ENCODE assay signal across 27 cellular contexts in the genomic region with DNA sequence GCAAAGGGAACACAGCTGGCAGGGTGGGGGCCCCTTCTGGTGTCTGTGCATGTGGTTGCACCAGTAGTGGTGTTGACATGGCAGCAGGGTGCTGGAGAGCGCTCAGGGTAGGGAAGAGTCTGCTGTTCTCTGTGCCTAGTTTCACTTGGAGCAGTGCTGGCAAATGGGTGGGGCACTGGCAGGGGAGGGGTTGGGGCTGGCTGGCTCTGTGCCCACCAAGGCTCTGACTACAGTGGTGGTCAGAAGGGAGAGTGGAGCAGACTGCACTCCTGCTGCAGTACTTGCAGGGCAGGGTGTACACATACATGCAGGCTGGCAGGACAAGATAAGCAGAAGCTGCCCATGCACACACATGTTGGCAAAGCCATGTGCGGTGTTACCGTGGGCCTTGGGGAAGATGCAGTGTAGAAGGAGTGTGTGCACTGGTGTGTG. TPM values are rescaled to one million over a fixed set of nuclear protein-coding genes. Genes with fewer than 3 reads are reported as not detected.
DNase-seq lines count a peak whose midpoint lies in the region; ATAC-seq and TF ChIP-seq lines count a peak whose summit lies in the region.
"Had no signal": no experiment of that assay in that cellular context is flagged by ENCODE, and none has a peak within 500 bp of the region (broad histone marks: within the 10 kb centered on the region; RNA-seq: fewer than 3 reads in every experiment).

No MANE protein-coding gene starts in this region.

- H2BK5ac ChIP-seq in IMR-90 (ENCODE audit: low read depth, low read length, poor library complexity, severe bottlenecking): no peak overlapping the region

- H2AFZ ChIP-seq in IMR-90 (replicated peaks; ENCODE audit: low read length, poor library complexity) (no peak overlapping the region), smooth muscle cell (ENCODE audit: low read depth) (no peak overlapping the region)

- no peak for TF ChIP-seq RAD21 in IMR-90 (IDR thresholded peaks at IDR 0.05; ENCODE audit: low read length)

- H4K5ac ChIP-seq in IMR-90 (ENCODE audit: low read depth, low read length): no peak overlapping the region

- H3K36me3 ChIP-seq in IMR-90 (ENCODE audit: control insufficient read depth, insufficient read depth, low read length) (no peaks in the 10 kb centered on the region), smooth muscle cell (ENCODE audit: low read depth) (no peaks in the 10 kb centered on the region)
- H3K36me3 ChIP-seq: prostate gland had no signal

- H2AK9ac ChIP-seq in IMR-90 (replicated peaks; ENCODE audit: low read depth, low read length, poor library complexity): no peak overlapping the region

- H2BK20ac ChIP-seq in IMR-90 (ENCODE audit: low read depth, low read length): no peak overlapping the region

- ATAC-seq in IMR-90 (ENCODE audit: low read depth) (0 out of 2 replicates have a peak, but pooled peaks have one; percentile 37), T-helper 17 cell (peak; percentile 28), left lobe of liver (peak; percentile 26)
- ATAC-seq: activated T-cell treated with anti-CD3 and anti-CD28 coated beads, Interleukin-2, amount 50 U/mL, for 4 hours; body of pancreas had no signal

- no peak overlapping the region for H2BK15ac ChIP-seq in IMR-90 (ENCODE audit: low read depth, low read length)

- H3K79me1 ChIP-seq in IMR-90 (ENCODE audit: low read depth in 1 of 2, low read length in 2 of 2): no peaks in the 10 kb centered on the region

- no peak overlapping the region for H2BK120ac ChIP-seq in IMR-90 (ENCODE audit: low read depth, low read length)

- TF ChIP-seq CTCF in IMR-90 (conservative IDR thresholded peaks at IDR 0.05; ENCODE audit: low read depth, low read length) (no peak), smooth muscle cell (IDR thresholded peaks at IDR 0.05; ENCODE audit: borderline replicate concordance, insufficient read depth, poor library complexity, severe bottlenecking) (no peak)

- H3K9me3 ChIP-seq in IMR-90 (ENCODE audit: control insufficient read depth, insufficient read depth, low read length) (peaks cover 3% of the 10 kb centered on the region; the same call in 1 of the 2 replicates), T-helper 17 cell (ENCODE audit: control insufficient read depth, low read length, poor library complexity, severe bottlenecking) (no peaks in the 10 kb centered on the region), smooth muscle cell (replicated peaks; ENCODE audit: low read depth) (no peaks in the 10 kb centered on the region)
- H3K9me3 ChIP-seq: body of pancreas, prostate gland had no signal

- 100% methylated on average over 2 of the region's 3 CpGs; no CpG with 5 or more reads in 1 of the 2 experiments for WGBS in IMR-90 (ENCODE audit: extremely low coverage in 2 of 2, insufficient read length in 1 of 2), 2 experiments
- WGBS in smooth muscle cell (ENCODE audit: low lambda C conversion rate): 88% methylated on average over 3 of the region's 3 CpGs

- intact Hi-C loops in IMR-90 (cut with micrococcal nuclease): no loop called here

- H3K27ac Mint-ChIP-seq in T-helper 17 cell: no peak overlapping the region
- H3K27ac Mint-ChIP-seq: activated naive CD8-positive, alpha-beta T cell; CD4-positive, CD25-positive, alpha-beta regulatory T cell had no signal

- no peak overlapping the region for H2AK5ac ChIP-seq in IMR-90 (ENCODE audit: low read depth, low read length)

- H3K4me1 ChIP-seq in IMR-90 (ENCODE audit: control insufficient read depth, insufficient read depth, low read length) (no peaks in the 10 kb centered on the region), smooth muscle cell (ENCODE audit: low read depth) (no peaks in the 10 kb centered on the region)
- H3K4me1 ChIP-seq: body of pancreas, prostate gland had no signal

- peak; percentile 17 for DNase-seq in AG20443 (ENCODE audit: low spot score)
- DNase-seq in IMR-90: no peak
- no peak for DNase-seq in T-helper 17 cell
- no peak for DNase-seq in left lobe of liver (ENCODE audit: low spot score)
- no peak for DNase-seq in smooth muscle cell (lab: John Stamatoyannopoulos, UW; ENCODE audit: unreplicated experiment)
- no peak for DNase-seq in NCI-H345 treated with DMSO at 0.1 percent for 48 hours (lab: John Stamatoyannopoulos, UW; ENCODE audit: unreplicated experiment)
- DNase-seq in NCI-H1436 (lab: John Stamatoyannopoulos, UW): no peak
- DNase-seq in mucosa of gallbladder (ENCODE audit: low spot score): no peak
- DNase-seq: ACHN; activated T-cell treated with anti-CD3 and anti-CD28 coated beads, Interleukin-2, amount 50 U/mL, for 4 hours; CD4-positive, CD25-positive, alpha-beta regulatory T cell; H9; KG1; NCI-H1105; NCI-H2107; NCI-H524; OCI-M1; stimulated activated CD8-positive, alpha-beta memory T cell treated with anti-CD3 and anti-CD28 coated beads, Interleukin-4, amount 100 ng/mL, for 48 hours had no signal

- peaks cover 4% of the 10 kb centered on the region for H3K36me3 Mint-ChIP-seq in T-helper 17 cell (ENCODE audit: low read depth)

- H4K20me1 ChIP-seq in IMR-90 (ENCODE audit: insufficient read depth, low read length) (no peaks in the 10 kb centered on the region), smooth muscle cell (ENCODE audit: low read depth) (no peaks in the 10 kb centered on the region)

- no peaks in the 10 kb centered on the region for H3K4me1 Mint-ChIP-seq in T-helper 17 cell
- H3K4me1 Mint-ChIP-seq: CD4-positive, CD25-positive, alpha-beta regulatory T cell; H9 had no signal

- H3K14ac ChIP-seq in IMR-90 (replicated peaks; ENCODE audit: low read depth, low read length): no peak overlapping the region

- H3K27me3 ChIP-seq in IMR-90 (ENCODE audit: control insufficient read depth, insufficient read depth, low read length): no peaks in the 10 kb centered on the region; the same call in 1 of the 2 replicates
- no peaks in the 10 kb centered on the region for H3K27me3 ChIP-seq in smooth muscle cell (ENCODE audit: low read depth)
- H3K27me3 ChIP-seq: body of pancreas had no signal

- no peak overlapping the region for H3K56ac ChIP-seq in IMR-90 (ENCODE audit: extremely low read depth, insufficient read depth, low read length)

- no peaks in the 10 kb centered on the region for H3K27me3 Mint-ChIP-seq in T-helper 17 cell
- H3K27me3 Mint-ChIP-seq: activated naive CD8-positive, alpha-beta T cell had no signal

- H4K8ac ChIP-seq in IMR-90 (ENCODE audit: low read depth in 2 of 2, low read length in 2 of 2): no peak overlapping the region

- no peaks in the 10 kb centered on the region for H3K9me1 ChIP-seq in IMR-90 (ENCODE audit: insufficient read depth, low read length)

- TF ChIP-seq POLR2A in IMR-90 (IDR thresholded peaks at IDR 0.05; ENCODE audit: low read depth, low read length): no peak

- H3K27ac ChIP-seq in IMR-90 (ENCODE audit: insufficient read depth, low read length) (no peak overlapping the region), smooth muscle cell (ENCODE audit: low read depth) (no peak overlapping the region)
- H3K27ac ChIP-seq: body of pancreas, coronary artery, prostate gland had no signal

- BruUV-seq in IMR-90 (replicated peaks; lab: Mats Ljungman, UMichigan): no TSS peak

- H3K18ac ChIP-seq in IMR-90 (ENCODE audit: low read depth, low read length): no peak overlapping the region

- no peaks in the 10 kb centered on the region for H3K79me2 ChIP-seq in smooth muscle cell (ENCODE audit: low read depth)

- dilution Hi-C loops in IMR-90 (cut with HindIII; ENCODE audit: low sequenced_read_pairs, unreplicated experiment): no loop called here

- no peak overlapping the region for H3K23ac ChIP-seq in IMR-90 (ENCODE audit: low read depth, low read length)

- no peak overlapping the region for H3K4ac ChIP-seq in IMR-90 (ENCODE audit: low read depth, low read length)

- H3K4me2 ChIP-seq in IMR-90 (ENCODE audit: low read depth, low read length) (no peak overlapping the region), smooth muscle cell (no peak overlapping the region)

- in situ Hi-C loops in IMR-90 (cut with MboI; ENCODE audit: low sequenced_read_pairs): no loop called here

- no peaks in the 10 kb centered on the region for H3F3A ChIP-seq in smooth muscle cell (ENCODE audit: low read depth)

- H4K91ac ChIP-seq in IMR-90 (ENCODE audit: insufficient read depth, low read depth, low read length): no peak overlapping the region

- no peak overlapping the region for H3K4me3 Mint-ChIP-seq in T-helper 17 cell
- H3K4me3 Mint-ChIP-seq: activated naive CD8-positive, alpha-beta T cell; activated T-cell treated with anti-CD3 and anti-CD28 coated beads, Interleukin-2, amount 50 U/mL, for 4 hours; CD4-positive, CD25-positive, alpha-beta regulatory T cell; H9 had no signal

- no peak overlapping the region for H3K9ac ChIP-seq in IMR-90 (ENCODE audit: low read depth, low read length)
- H3K9ac ChIP-seq in smooth muscle cell (ENCODE audit: low read depth): no peak overlapping the region

- CTCF ChIA-PET in IMR-90 (lab: Yijun Ruan, JAX): interaction anchor here (0.7 kb wide), 1 partner anchor 78 kb away, joined by 3 read pairs; no protein-coding TSS in a partner anchor

- H3K4me3 ChIP-seq in IMR-90 (ENCODE audit: insufficient read depth, low read depth, low read length) (no peak overlapping the region), smooth muscle cell (no peak overlapping the region)
- H3K4me3 ChIP-seq: body of pancreas, coronary artery, prostate gland had no signal

- POLR2A ChIA-PET in IMR-90 (lab: Charles Lee; ENCODE audit: unreplicated experiment): no interaction called here

RNA-seq across cellular contexts. Expression of a gene that starts 18.2 kb away (rescaled TPM):
- total RNA-seq in IMR-90 (2012; rRNA removed) (not detected in 2 replicates), T-helper 17 cell (not detected), left lobe of liver (not detected), smooth muscle cell (7.0 TPM in 1 of 2 replicates, not detected in the other), mucosa of gallbladder (not detected)
- polyA plus RNA-seq in IMR-90 (2012; rRNA removed) (not detected in 2 replicates), smooth muscle cell (not detected in 2 replicates)
- polyA plus RNA-seq in IMR-90 (2012; cell fraction: cytosol; rRNA removed): 5.6 TPM in 1 of 2 replicates, not detected in the other
- not detected in 2 replicates for polyA plus RNA-seq in IMR-90 (2012; cell fraction: nucleus; rRNA removed; ENCODE audit: low replicate concordance)
- total RNA-seq: activated T-cell treated with anti-CD3 and anti-CD28 coated beads, Interleukin-2, amount 50 U/mL, for 4 hours; body of pancreas; CD4-positive, CD25-positive, alpha-beta regulatory T cell; frontal cortex; H9; kidney epithelial cell; prostate gland; SK-MEL-5; temporal lobe had no signal
- polyA plus RNA-seq: CD4-positive, CD25-positive, alpha-beta regulatory T cell; neural cell had no signal

RNA-seq across cellular contexts. Expression of a gene that starts 56.3 kb away (rescaled TPM):
- total RNA-seq in IMR-90 (2012; rRNA removed) (210 and 222 TPM in 2 replicates), T-helper 17 cell (100 to 1,000 TPM; 107 TPM), left lobe of liver (524 TPM), smooth muscle cell (119 and 138 TPM in 2 replicates), mucosa of gallbladder (126 TPM)
- polyA plus RNA-seq in IMR-90 (2012; rRNA removed) (58.9 and 64.8 TPM in 2 replicates), smooth muscle cell (47.6 and 66.9 TPM in 2 replicates)
- 28.1 and 28.9 TPM in 2 replicates for polyA plus RNA-seq in IMR-90 (2012; cell fraction: cytosol; rRNA removed)
- 14.4 and 40.2 TPM in 2 replicates for polyA plus RNA-seq in IMR-90 (2012; cell fraction: nucleus; rRNA removed; ENCODE audit: low replicate concordance)

RNA-seq across cellular contexts. Expression of a gene that starts 56.7 kb away (rescaled TPM):
- total RNA-seq in IMR-90 (2012; rRNA removed) (19.9 and 28.1 TPM in 2 replicates), T-helper 17 cell (10 to 100 TPM; 28.9 to 31.3 TPM), left lobe of liver (26.7 TPM), smooth muscle cell (20.0 and 22.6 TPM in 2 replicates), mucosa of gallbladder (18.4 TPM)
- polyA plus RNA-seq in IMR-90 (2012; rRNA removed) (7.4 and 10.6 TPM in 2 replicates), smooth muscle cell (8.8 and 10.4 TPM in 2 replicates)
- 1.5 and 1.6 TPM in 2 replicates for polyA plus RNA-seq in IMR-90 (2012; cell fraction: cytosol; rRNA removed)
- 3.1 and 18.1 TPM in 2 replicates for polyA plus RNA-seq in IMR-90 (2012; cell fraction: nucleus; rRNA removed; ENCODE audit: low replicate concordance)
